In genomic region chr19:6739884-6740588, GRCh38 we compare ENCODE assay signal across 1 cellular context.
TF ChIP-seq lines count a peak whose summit lies in the region.

No MANE protein-coding gene starts in this region.

TF ChIP-seq in HCT116, 20 proteins besides CTCF, POLR2A, EP300 and RAD21 (continued from another document):
- TF ChIP-seq POLR2AphosphoS5 (IDR thresholded peaks at IDR 0.05; ENCODE audit: low read depth, low read length) (no peak; the same call in 1 of the 2 replicates), CBX3 (IDR thresholded peaks at IDR 0.05; ENCODE audit: low read depth) (no peak), MAX (IDR thresholded peaks at IDR 0.05) (no peak), TCF7L2 (IDR thresholded peaks at IDR 0.05; ENCODE audit: borderline replicate concordance, extremely low read depth, insufficient read depth, insufficient read length) (no peak), JUND (IDR thresholded peaks at IDR 0.05) (no peak), CEBPB (IDR thresholded peaks at IDR 0.05; ENCODE audit: low read depth) (no peak), ZFX (IDR thresholded peaks at IDR 0.05) (no peak), FOSL1 (IDR thresholded peaks at IDR 0.05; ENCODE audit: low read depth) (no peak)
